ENCODE assay signal across 1 cellular context in genomic region chr6:53532061-53532797, GRCh38.
TF ChIP-seq lines count a peak whose summit lies in the region.

No MANE protein-coding gene starts in this region.

TF ChIP-seq in K562, 482 proteins besides CTCF, POLR2A, EP300 and RAD21 (continued from another document and continues in another):
- TF ChIP-seq ZBTB33 (CRISPR knock-in tag; IDR thresholded peaks at IDR 0.05) (no peak), EHMT2 (IDR thresholded peaks at IDR 0.05) (0 out of 2 replicates have a peak, but pooled peaks have one; percentile 7), ZNF707 (CRISPR knock-in tag; conservative IDR thresholded peaks at IDR 0.05) (no peak), GTF3C2 (IDR thresholded peaks at IDR 0.05; ENCODE audit: borderline replicate concordance, extremely low read depth, insufficient read length) (no peak), HNRNPL (IDR thresholded peaks at IDR 0.05; ENCODE audit: low read depth, low read length) (no peak), SRSF9 (IDR thresholded peaks at IDR 0.05; ENCODE audit: borderline replicate concordance, low read depth, low read length) (no peak), ZNF77 (CRISPR knock-in tag; IDR thresholded peaks at IDR 0.05) (no peak), STAT6 (CRISPR knock-in tag; IDR thresholded peaks at IDR 0.05) (no peak), ZBTB9 (CRISPR knock-in tag; IDR thresholded peaks at IDR 0.05) (no peak), NCOA4 (IDR thresholded peaks at IDR 0.05; ENCODE audit: partially characterized antibody) (no peak), ARID1B (IDR thresholded peaks at IDR 0.05) (peak; percentile 75), MAFK (IDR thresholded peaks at IDR 0.05; ENCODE audit: low read length) (peak; percentile 52; the same call in 1 of the 2 replicates), RREB1 (CRISPR knock-in tag; IDR thresholded peaks at IDR 0.05) (no peak), CREB1 (IDR thresholded peaks at IDR 0.05) (no peak), CREB1 (CRISPR knock-in tag; IDR thresholded peaks at IDR 0.05) (no peak), STAT5B (CRISPR knock-in tag; IDR thresholded peaks at IDR 0.05) (no peak), VEZF1 (CRISPR knock-in tag; IDR thresholded peaks at IDR 0.05) (no peak), SRSF7 (optimal IDR thresholded peaks at IDR 0.05; ENCODE audit: low read depth, low read length) (no peak), TOE1 (IDR thresholded peaks at IDR 0.05; ENCODE audit: borderline replicate concordance) (no peak), TOE1 (CRISPR knock-in tag; IDR thresholded peaks at IDR 0.05; ENCODE audit: borderline replicate concordance, low read depth) (no peak), THRAP3 (IDR thresholded peaks at IDR 0.05; ENCODE audit: borderline replicate concordance) (no peak), RAD51 (IDR thresholded peaks at IDR 0.05; ENCODE audit: borderline replicate concordance, low read depth) (no peak), POU5F1 (IDR thresholded peaks at IDR 0.05; ENCODE audit: borderline replicate concordance, low read depth, low read length, partially characterized antibody) (no peak), ETV5 (CRISPR knock-in tag; IDR thresholded peaks at IDR 0.05; ENCODE audit: low read depth) (no peak), ZNF408 (CRISPR knock-in tag; IDR thresholded peaks at IDR 0.05; ENCODE audit: low read depth) (no peak), RFX1 (IDR thresholded peaks at IDR 0.05) (no peak), ZNF561 (CRISPR knock-in tag; conservative IDR thresholded peaks at IDR 0.05) (no peak), C11orf30 (IDR thresholded peaks at IDR 0.05; ENCODE audit: low read depth) (peak; percentile 88), CEBPZ (IDR thresholded peaks at IDR 0.05; ENCODE audit: borderline replicate concordance, low read depth, low read length) (no peak), SAFB2 (IDR thresholded peaks at IDR 0.05; ENCODE audit: borderline replicate concordance, low read depth, low read length, severe bottlenecking) (no peak), ZNF785 (CRISPR knock-in tag; IDR thresholded peaks at IDR 0.05) (no peak), POLR3G (IDR thresholded peaks at IDR 0.05; ENCODE audit: extremely low read depth, insufficient read length, insufficient replicate concordance) (no peak), CGGBP1 (CRISPR knock-in tag; IDR thresholded peaks at IDR 0.05) (no peak), ZNF277 (CRISPR knock-in tag; IDR thresholded peaks at IDR 0.05; ENCODE audit: borderline replicate concordance) (no peak), TBP (optimal IDR thresholded peaks at IDR 0.05; ENCODE audit: low read depth, low read length) (no peak), PHB2 (IDR thresholded peaks at IDR 0.05; ENCODE audit: low read depth) (no peak), MEIS2 (IDR thresholded peaks at IDR 0.05; ENCODE audit: partially characterized antibody) (no peak), RBM22 (IDR thresholded peaks at IDR 0.05; ENCODE audit: low read depth, low read length, poor library complexity, severe bottlenecking) (no peak), LEF1 (IDR thresholded peaks at IDR 0.05) (no peak), CHCHD3 (CRISPR knock-in tag; IDR thresholded peaks at IDR 0.05) (no peak)
